ENCODE assay signal across 8 cellular contexts in the genomic region with DNA sequence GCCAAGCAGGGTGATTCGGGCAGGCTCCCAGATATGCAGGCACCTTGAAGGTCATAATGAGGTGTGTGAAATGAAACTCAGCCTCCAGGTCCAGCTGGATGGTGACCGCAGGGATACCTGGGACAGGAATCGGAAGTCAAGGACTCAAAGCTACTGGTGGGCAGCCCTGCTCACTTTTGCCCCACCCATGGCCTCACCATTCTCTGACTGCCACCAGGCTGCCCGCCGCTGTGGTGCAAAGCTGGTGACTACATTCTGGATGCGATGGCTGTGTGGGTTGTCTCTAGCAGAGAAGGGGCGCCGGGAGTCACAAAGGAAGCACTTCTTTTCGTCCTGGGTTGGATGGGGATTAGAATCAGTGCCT. TPM values are rescaled to one million over a fixed set of nuclear protein-coding genes. Genes with fewer than 3 reads are reported as not detected.
A peak's percentile ranks its signal among the peaks of the same experiment; 100 is the strongest.
DNase-seq lines count a peak whose midpoint lies in the region; ATAC-seq and TF ChIP-seq lines count a peak whose summit lies in the region.

No MANE protein-coding gene starts in this region.

- no peak for ATAC-seq in HG03039 (IDR thresholded peaks at IDR 0.05; ENCODE audit: unreplicated experiment)
- ATAC-seq in HG03280 (IDR thresholded peaks at IDR 0.05; ENCODE audit: unreplicated experiment), result no peak
- no peak for ATAC-seq in GM21737 (IDR thresholded peaks at IDR 0.05; ENCODE audit: unreplicated experiment)

- H3K4me3 ChIP-seq in HAP-1 (peak overlapping the region; percentile 65), breast epithelium (peak overlapping the region; percentile 67 to 89 (median 73)), kidney epithelial cell (ENCODE audit: low read depth, low read length) (peak overlapping the region; percentile 67), skin epidermis (peak overlapping the region; percentile 43 to 64 (median 58))

- H3K4me1 ChIP-seq in HAP-1 (peaks cover 18% of the 10 kb centered on the region), breast epithelium (peaks cover 5 to 10% of the 10 kb centered on the region in 2 donors)

- intact Hi-C loops in breast epithelium (cut with DNase I; ENCODE audit: low total_unique reads), result no loop called here

- H3K27ac ChIP-seq in breast epithelium (peak overlapping the region; percentile 91 to 95), skin epidermis (peak overlapping the region in 20 of 21 experiments; percentile 52 to 92 (median 84))

- TF ChIP-seq CTCF in breast epithelium (IDR thresholded peaks at IDR 0.05) (no peak), kidney epithelial cell (IDR thresholded peaks at IDR 0.05; ENCODE audit: insufficient read depth, low read length, poor library complexity, severe bottlenecking) (no peak)

- in situ Hi-C loops in HAP-1 (cut with MboI; ENCODE audit: low sequenced_read_pairs), result no loop called here

- H3K27me3 ChIP-seq in HAP-1 (ENCODE audit: low read depth) (no peaks in the 10 kb centered on the region), breast epithelium (no peaks in the 10 kb centered on the region), kidney epithelial cell (ENCODE audit: control insufficient read depth, insufficient read depth, low read length) (no peaks in the 10 kb centered on the region)

- DNase-seq in HAP-1 (ENCODE audit: low spot score in 2 of 2), result no peak
- no peak for DNase-seq in breast epithelium (ENCODE audit: low spot score in 2 of 2)
- no peak for DNase-seq in kidney epithelial cell (ENCODE audit: low read depth)
- no peak for DNase-seq in islet precursor cell

- H3K36me3 ChIP-seq in HAP-1 (replicated peaks), result peaks cover 14% of the 10 kb centered on the region
- H3K36me3 ChIP-seq in breast epithelium, result no peaks in the 10 kb centered on the region
- H3K36me3 ChIP-seq in kidney epithelial cell (ENCODE audit: control insufficient read depth, insufficient read depth, low read length), result peaks cover 3% of the 10 kb centered on the region

- no peaks in the 10 kb centered on the region for H3K9me3 ChIP-seq in HAP-1
- H3K9me3 ChIP-seq in breast epithelium, result no peaks in the 10 kb centered on the region

- TF ChIP-seq POLR2A in breast epithelium (IDR thresholded peaks at IDR 0.05), result no peak

RNA-seq across cellular contexts. Expression of a gene that starts 0.8 kb away (rescaled TPM):
- 100 to 1,000 TPM; 411 to 700 (median 540) TPM for total RNA-seq in breast epithelium
- 197 and 262 TPM in 2 replicates for total RNA-seq in kidney epithelial cell

RNA-seq across cellular contexts. Expression of a gene that starts 11.4 kb away (rescaled TPM):
- total RNA-seq in breast epithelium (10 to 100 TPM; 49.2 to 57.2 (median 56.2) TPM), kidney epithelial cell (55.2 and 62.6 TPM in 2 replicates)

RNA-seq across cellular contexts. Expression of a gene that starts 27.5 kb away (rescaled TPM):
- total RNA-seq in breast epithelium, result 100 to 1,000 TPM; 233 to 268 (median 252) TPM
- 279 and 320 TPM in 2 replicates for total RNA-seq in kidney epithelial cell

RNA-seq across cellular contexts. Expression of a gene that starts 34.1 kb away (rescaled TPM):
- total RNA-seq in breast epithelium (10 to 100 TPM; 29.0 to 39.7 (median 31.8) TPM), kidney epithelial cell (41.2 and 46.6 TPM in 2 replicates)

RNA-seq across cellular contexts. Expression of a gene that starts 38.2 kb away (rescaled TPM):
- 100 to 1,000 TPM in 1 of 3 donors, 10 to 100 TPM in 2; 73.1 to 115 (median 99.3) TPM for total RNA-seq in breast epithelium
- 56.0 and 75.6 TPM in 2 replicates for total RNA-seq in kidney epithelial cell
